26 cellular contexts compared by ENCODE assay signal in the genomic region with DNA sequence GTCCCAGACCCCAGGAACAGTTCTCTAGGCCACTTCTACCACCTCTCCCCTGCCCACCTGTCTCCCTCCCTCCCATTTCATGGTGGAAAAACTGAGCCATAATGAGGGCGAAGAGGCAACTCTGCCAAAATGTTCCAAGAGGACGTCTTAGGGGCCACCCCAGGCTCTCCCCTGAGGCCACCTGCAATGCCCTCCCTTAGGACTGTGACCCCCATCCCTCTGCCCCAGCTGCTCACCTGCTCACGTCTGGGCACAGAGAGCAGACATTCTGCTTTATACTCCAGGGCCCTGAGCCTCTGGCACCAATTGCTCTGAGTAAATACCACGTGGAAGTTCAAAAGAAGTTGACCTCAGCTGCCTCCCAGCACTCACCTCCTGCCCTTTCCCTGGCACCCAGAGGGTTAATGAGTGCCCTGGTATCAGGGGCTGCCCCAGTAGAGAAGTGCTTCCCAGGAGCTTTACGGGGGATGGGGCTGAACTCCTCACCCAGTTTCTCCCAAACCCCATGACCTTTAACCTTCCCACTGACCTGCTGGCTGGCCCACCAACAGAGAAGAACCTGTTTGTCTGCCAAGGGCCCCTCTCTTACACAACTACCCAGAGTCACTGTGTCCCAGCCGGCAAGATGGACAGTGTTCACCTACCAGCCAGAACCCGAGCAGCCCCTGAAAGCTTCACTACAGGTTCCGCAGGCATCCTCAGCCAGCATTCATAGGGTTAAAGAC. TPM values are rescaled to one million over a fixed set of nuclear protein-coding genes. Genes with fewer than 3 reads are reported as not detected.
"Had no signal": no experiment of that assay in that cellular context is flagged by ENCODE, and none has a peak within 500 bp of the region (broad histone marks: within the 10 kb centered on the region; RNA-seq: fewer than 3 reads in every experiment).

No MANE protein-coding gene starts in this region.

- H3K36me3 Mint-ChIP-seq: activated naive CD4-positive, alpha-beta T cell treated with anti-CD3 and anti-CD28 coated beads, Interleukin-2, amount 10 ng/mL, durations not matched to agents 7 days and 5 days had no signal

- H3K27ac Mint-ChIP-seq: activated naive CD4-positive, alpha-beta T cell treated with anti-CD3 and anti-CD28 coated beads, Interleukin-2, amount 10 ng/mL, durations not matched to agents 7 days and 5 days; T-helper 17 cell had no signal

- H3K9me3 Mint-ChIP-seq: activated naive CD4-positive, alpha-beta T cell treated with anti-CD3 and anti-CD28 coated beads, Interleukin-2, amount 10 ng/mL, durations not matched to agents 7 days and 5 days had no signal

- H3K27ac ChIP-seq: ascending aorta, breast epithelium, gastrocnemius medialis, neutrophil, thyroid gland, VCaP had no signal

- H3K4me3 Mint-ChIP-seq: activated naive CD4-positive, alpha-beta T cell treated with anti-CD3 and anti-CD28 coated beads, Interleukin-2, amount 10 ng/mL, durations not matched to agents 7 days and 5 days had no signal

- H3K27me3 Mint-ChIP-seq: T-helper 17 cell had no signal

- ATAC-seq: naive thymus-derived CD8-positive, alpha-beta T cell; T-helper 17 cell had no signal

- DNase-seq: activated CD4-positive, alpha-beta T cell treated with anti-CD3 and anti-CD28 coated beads, Interleukin-2, amount 50 U/mL, for 1 hour; activated CD4-positive, CD25-positive, alpha-beta regulatory T cell treated with anti-CD3 and anti-CD28 coated beads, Interleukin-2, amount 50 U/mL, for 72 hours; activated CD8-positive, alpha-beta memory T cell treated with anti-CD3 and anti-CD28 coated beads for 24 hours; activated CD8-positive, alpha-beta memory T cell treated with anti-CD3 and anti-CD28 coated beads, Interleukin-2, amount 50 U/mL, for 48 hours; activated effector memory CD4-positive, alpha-beta T cell treated with Interleukin-2 at 50 U/mL for 16 hours; activated naive CD4-positive, alpha-beta T cell treated with anti-CD3 and anti-CD28 coated beads, Interleukin-2, amount 10 ng/mL, durations not matched to agents 7 days and 5 days; activated T-cell treated with anti-CD3 and anti-CD28 coated beads, Interleukin-2, amount 50 U/mL, for 48 hours; cortex of kidney; gastrocnemius medialis; left ventricle myocardium superior; mesendoderm; naive thymus-derived CD8-positive, alpha-beta T cell; posterior cingulate gyrus; stimulated activated CD4-positive, alpha-beta T cell treated with anti-CD3 and anti-CD28 coated beads, Interleukin-12 subunit alpha, Interleukin-12 subunit beta, amount 100 ng/mL, for 4 hours; stimulated activated CD4-positive, alpha-beta T cell treated with anti-CD3 and anti-CD28 coated beads, Interleukin-1b, Interleukin-23, amount 100 ng/mL, for 48 hours; stimulated activated CD8-positive, alpha-beta memory T cell treated with anti-CD3 and anti-CD28 coated beads, Interleukin-4, amount 100 ng/mL, for 48 hours; stimulated activated naive CD4-positive, alpha-beta T cell treated with Interleukin-2 at 50 U/mL for 16 hours; T-helper 17 cell; thyroid gland had no signal

RNA-seq across cellular contexts. Expression of a gene that starts 0.6 kb away (rescaled TPM):
- total RNA-seq: ascending aorta; breast epithelium; left ventricle myocardium superior; naive thymus-derived CD8-positive, alpha-beta T cell; renal cortical epithelial cell; subcutaneous adipose tissue; T-helper 17 cell; thyroid gland; ureter had no signal

RNA-seq across cellular contexts. Expression of a gene that starts 30.8 kb away (rescaled TPM):
- total RNA-seq: left ventricle myocardium superior; naive thymus-derived CD8-positive, alpha-beta T cell; renal cortical epithelial cell; subcutaneous adipose tissue; T-helper 17 cell; thyroid gland; ureter had no signal

RNA-seq across cellular contexts. Expression of a gene that starts 37.4 kb away (rescaled TPM):
- total RNA-seq: breast epithelium; left ventricle myocardium superior; naive thymus-derived CD8-positive, alpha-beta T cell; renal cortical epithelial cell; subcutaneous adipose tissue; T-helper 17 cell; thyroid gland had no signal
